Comparison of ENCODE assay signal across 2 cellular contexts in genomic region chr5:68261174-68262021, GRCh38.
TF ChIP-seq lines count a peak whose summit lies in the region.

No MANE protein-coding gene starts in this region.

TF ChIP-seq in HCT116, 20 proteins besides CTCF, POLR2A, EP300 and RAD21 (continued from another document):
- no peak for TF ChIP-seq ZBTB33 (IDR thresholded peaks at IDR 0.05; ENCODE audit: extremely low read depth, insufficient replicate concordance, low read length)
- TF ChIP-seq CEBPB (IDR thresholded peaks at IDR 0.05; ENCODE audit: low read depth), result no peak
- no peak for TF ChIP-seq EZH2phosphoT487 (IDR thresholded peaks at IDR 0.05; ENCODE audit: borderline replicate concordance)
- no peak for TF ChIP-seq ZFX (IDR thresholded peaks at IDR 0.05)
- TF ChIP-seq REST (IDR thresholded peaks at IDR 0.05; ENCODE audit: low read depth), result no peak
- no peak for TF ChIP-seq YY1 (IDR thresholded peaks at IDR 0.05; ENCODE audit: extremely low read depth, insufficient replicate concordance, low read depth, low read length)

TF ChIP-seq in K562, 482 proteins besides CTCF, POLR2A, EP300 and RAD21 (continued from another document):
- TF ChIP-seq PBX2 (CRISPR knock-in tag; IDR thresholded peaks at IDR 0.05; ENCODE audit: low read depth) (no peak), PBX2 (tag; conservative IDR thresholded peaks at IDR 0.05; ENCODE audit: low read depth) (peak; percentile 55), DNMT1 (IDR thresholded peaks at IDR 0.05) (no peak), POLR2B (IDR thresholded peaks at IDR 0.05; ENCODE audit: low read depth, partially characterized antibody) (no peak)
